In the genomic region with DNA sequence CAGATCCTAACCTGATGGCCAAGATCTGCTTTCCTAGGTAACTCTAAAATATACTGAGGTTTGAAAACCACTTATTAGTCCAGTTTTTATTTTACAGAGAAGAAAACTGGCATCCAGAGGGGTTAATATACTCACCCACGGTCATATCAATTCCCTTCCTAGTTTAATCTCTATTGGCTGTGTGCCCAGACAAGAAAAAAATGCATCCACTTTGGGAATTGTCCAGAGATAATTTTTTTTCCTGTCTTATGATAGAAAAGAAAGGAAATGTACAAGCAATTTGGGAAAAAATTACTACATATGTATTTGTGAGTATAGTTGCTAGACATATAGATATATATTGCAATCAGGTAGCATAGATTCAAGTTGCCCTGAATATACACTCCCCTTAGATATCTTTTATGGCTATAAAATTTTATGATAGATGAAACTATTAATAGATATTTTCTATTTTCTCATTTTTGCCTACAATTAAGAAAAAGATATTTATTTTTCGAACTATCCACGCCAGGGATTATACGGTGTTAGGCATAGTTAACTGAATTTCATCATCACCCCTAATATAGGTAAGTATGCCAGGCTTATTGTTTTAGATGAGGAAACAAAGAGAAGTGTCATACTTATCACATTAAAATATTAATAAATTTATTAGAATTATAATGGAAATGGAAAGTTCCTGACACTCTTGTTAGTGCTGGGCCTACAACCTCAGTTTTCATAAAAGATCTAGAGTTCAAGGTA, we compare ENCODE assay signal across 8 cellular contexts.
A peak's percentile ranks its signal among the peaks of the same experiment; 100 is the strongest.
DNase-seq lines count a peak whose midpoint lies in the region; ATAC-seq, FAIRE-seq and TF ChIP-seq lines count a peak whose summit lies in the region.

No MANE protein-coding gene starts in this region.

- no peak for TF ChIP-seq POLR2A in A549 (IDR thresholded peaks at IDR 0.05; ENCODE audit: low read length)
- TF ChIP-seq POLR2A in GM12891 (IDR thresholded peaks at IDR 0.05; ENCODE audit: low read depth, low read length) = no peak

- H3K27ac ChIP-seq in A549 = peak overlapping the region; percentile 83 to 93

- no peaks in the 10 kb centered on the region for H3K27me3 Mint-ChIP-seq in HFFc6 (ENCODE audit: insufficient read depth)
- no peaks in the 10 kb centered on the region for H3K27me3 Mint-ChIP-seq in activated CD8-positive, alpha-beta T cell treated with anti-CD3 and anti-CD28 coated beads for 36 hours

- H3K4me3 Mint-ChIP-seq in HFFc6 = peak overlapping the region; percentile 81
- H3K4me3 Mint-ChIP-seq in activated CD8-positive, alpha-beta T cell treated with anti-CD3 and anti-CD28 coated beads for 36 hours = peak overlapping the region; percentile 9

- peak in 1 of 2 experiments; percentile 14; a peak in 3 of 6 replicates for ATAC-seq in A549
- no peak for ATAC-seq in activated CD8-positive, alpha-beta T cell treated with anti-CD3 and anti-CD28 coated beads for 36 hours
- no peak for ATAC-seq in GM18858 (IDR thresholded peaks at IDR 0.05; ENCODE audit: unreplicated experiment)
- ATAC-seq in esophagus mucosa = no peak

- TF ChIP-seq CTCF in A549 (IDR thresholded peaks at IDR 0.05) (no peak), HFFc6 (IDR thresholded peaks at IDR 0.05) (no peak)
- no peak for TF ChIP-seq CTCF in activated CD8-positive, alpha-beta T cell treated with anti-CD3 and anti-CD28 coated beads for 36 hours (IDR thresholded peaks at IDR 0.05)

- under 1% methylated on average over 4 of the region's 4 CpGs for WGBS in A549 (ENCODE audit: missing lambda C conversion rate)

- CTCF ChIA-PET in A549 (lab: Yijun Ruan, JAX) = interaction anchor here (1.1 to 1.6 kb wide), 5 partner anchors 17 to 205 kb away, joined by 3 to 5 read pairs (median 3); no protein-coding TSS in a partner anchor
- CTCF ChIA-PET in activated CD8-positive, alpha-beta T cell treated with anti-CD3 and anti-CD28 coated beads for 36 hours (lab: Charles Lee) = interaction anchor here (0.9 kb wide), 1 partner anchor 10 kb away, joined by 4 read pairs; no protein-coding TSS in a partner anchor

- 0 out of 5 replicates have a peak, but pooled peaks of 1 of the 2 experiments have one; percentile 2 for TF ChIP-seq RAD21 in A549 (conservative IDR thresholded peaks at IDR 0.05 in 1 of 2, IDR thresholded peaks at IDR 0.05 in 1 of 2)

- DNase-seq in A549 (ENCODE audit: low read depth in 1 of 2, low spot score in 1 of 2) = peak in 1 of 2 experiments; percentile 62
- DNase-seq in HFFc6 = peak; percentile 75
- DNase-seq in activated CD8-positive, alpha-beta T cell treated with anti-CD3 and anti-CD28 coated beads for 36 hours = no peak
- peak; percentile 54 for DNase-seq in kidney tubule cell (ENCODE audit: low spot score)
- DNase-seq in GM12891 (ENCODE audit: insufficient read length, low spot score) = no peak
- DNase-seq in COLO668 (lab: John Stamatoyannopoulos, UW; ENCODE audit: unreplicated experiment) = no peak

- H3K9me3 ChIP-seq in A549 = no peaks in the 10 kb centered on the region

- peak overlapping the region; percentile 90 for H3K4me2 ChIP-seq in A549

- peak overlapping the region; percentile 96 for H3K27ac Mint-ChIP-seq in HFFc6
- H3K27ac Mint-ChIP-seq in activated CD8-positive, alpha-beta T cell treated with anti-CD3 and anti-CD28 coated beads for 36 hours = peak overlapping the region; percentile 12

- H3K4me3 ChIP-seq in A549 = peak overlapping the region; percentile 20; the same call in 1 of the 3 replicates

- peaks cover 18% of the 10 kb centered on the region; the same call in 1 of the 2 replicates for H3K36me3 Mint-ChIP-seq in HFFc6 (ENCODE audit: low read depth)
- H3K36me3 Mint-ChIP-seq in activated CD8-positive, alpha-beta T cell treated with anti-CD3 and anti-CD28 coated beads for 36 hours (ENCODE audit: low read depth) = peaks cover 3% of the 10 kb centered on the region

- FAIRE-seq in A549 (lab: Jason Lieb, UNC) (peak; percentile 46), GM12891 (lab: Jason Lieb, UNC) (no peak)

- no peak for TF ChIP-seq EP300 in A549 (IDR thresholded peaks at IDR 0.05)

- POLR2A ChIA-PET in A549 (lab: Yijun Ruan, JAX) = interaction anchor here (0.6 to 1.8 kb wide), 7 partner anchors 11 to 185 kb away, joined by 3 to 13 read pairs (median 4); no protein-coding TSS in a partner anchor
- POLR2A ChIA-PET in activated CD8-positive, alpha-beta T cell treated with anti-CD3 and anti-CD28 coated beads for 36 hours (lab: Charles Lee) = no interaction called here

- H3K4me1 Mint-ChIP-seq in HFFc6 (ENCODE audit: low read depth) = peaks cover 90% of the 10 kb centered on the region
- peaks cover 19% of the 10 kb centered on the region for H3K4me1 Mint-ChIP-seq in activated CD8-positive, alpha-beta T cell treated with anti-CD3 and anti-CD28 coated beads for 36 hours (ENCODE audit: low read depth)

- peaks cover 71% of the 10 kb centered on the region for H3K4me1 ChIP-seq in A549

- intact Hi-C loops in activated CD8-positive, alpha-beta T cell treated with anti-CD3 and anti-CD28 coated beads for 36 hours (cut with micrococcal nuclease) = no loop called here

- H3K9me3 Mint-ChIP-seq in HFFc6 = no peaks in the 10 kb centered on the region
- no peaks in the 10 kb centered on the region for H3K9me3 Mint-ChIP-seq in activated CD8-positive, alpha-beta T cell treated with anti-CD3 and anti-CD28 coated beads for 36 hours

TF ChIP-seq in A549, 52 proteins besides CTCF, POLR2A, EP300 and RAD21:
- TF ChIP-seq, protein P1, sequence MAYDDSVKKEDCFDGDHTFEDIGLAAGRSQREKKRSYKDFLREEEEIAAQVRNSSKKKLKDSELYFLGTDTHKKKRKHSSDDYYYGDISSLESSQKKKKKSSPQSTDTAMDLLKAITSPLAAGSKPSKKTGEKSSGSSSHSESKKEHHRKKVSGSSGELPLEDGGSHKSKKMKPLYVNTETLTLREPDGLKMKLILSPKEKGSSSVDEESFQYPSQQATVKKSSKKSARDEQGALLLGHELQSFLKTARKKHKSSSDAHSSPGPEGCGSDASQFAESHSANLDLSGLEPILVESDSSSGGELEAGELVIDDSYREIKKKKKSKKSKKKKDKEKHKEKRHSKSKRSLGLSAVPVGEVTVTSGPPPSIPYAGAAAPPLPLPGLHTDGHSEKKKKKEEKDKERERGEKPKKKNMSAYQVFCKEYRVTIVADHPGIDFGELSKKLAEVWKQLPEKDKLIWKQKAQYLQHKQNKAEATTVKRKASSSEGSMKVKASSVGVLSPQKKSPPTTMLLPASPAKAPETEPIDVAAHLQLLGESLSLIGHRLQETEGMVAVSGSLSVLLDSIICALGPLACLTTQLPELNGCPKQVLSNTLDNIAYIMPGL (CRISPR knock-in tag; IDR thresholded peaks at IDR 0.05; ENCODE audit: borderline replicate concordance) = 0 out of 2 replicates have a peak, but pooled peaks have one; percentile 9
- no peak for TF ChIP-seq ZFP36 (IDR thresholded peaks at IDR 0.05; ENCODE audit: borderline replicate concordance, partially characterized antibody)
- TF ChIP-seq ZSCAN20 (CRISPR knock-in tag; IDR thresholded peaks at IDR 0.05) = peak; percentile 12; the same call in 1 of the 2 replicates
- peak; percentile 28; the same call in 1 of the 2 replicates for TF ChIP-seq GATA3 (IDR thresholded peaks at IDR 0.05; ENCODE audit: borderline replicate concordance)
- TF ChIP-seq KDM5A (IDR thresholded peaks at IDR 0.05) = no peak
- no peak for TF ChIP-seq RCOR1 (IDR thresholded peaks at IDR 0.05; ENCODE audit: low read depth, low read length)
- TF ChIP-seq HEYL (CRISPR knock-in tag; IDR thresholded peaks at IDR 0.05) = 0 out of 2 replicates have a peak, but pooled peaks have one; percentile 58

TF ChIP-seq in GM12891, 5 proteins besides CTCF, POLR2A, EP300 and RAD21:
- TF ChIP-seq SPI1 (IDR thresholded peaks at IDR 0.05; ENCODE audit: low read depth, low read length) = no peak
- no peak for TF ChIP-seq POLR2AphosphoS5 (IDR thresholded peaks at IDR 0.05; ENCODE audit: low read depth, low read length)
- no peak for TF ChIP-seq POU2F2 (IDR thresholded peaks at IDR 0.05; ENCODE audit: low read depth, low read length)
- no peak for TF ChIP-seq TAF1 (IDR thresholded peaks at IDR 0.05; ENCODE audit: low read depth, low read length)
- no peak for TF ChIP-seq PAX5 (IDR thresholded peaks at IDR 0.05; ENCODE audit: insufficient read depth, low read length, severe bottlenecking)

Comparison
In these comparisons a context has a peak if more than half of its experiments do, and no peak if none do; other contexts are left out.
1. DNase-seq: peak in HFFc6 (single experiment) and kidney tubule cell (single experiment); none in activated CD8-positive, alpha-beta T cell treated with anti-CD3 and anti-CD28 coated beads for 36 hours (single experiment), GM12891 (single experiment) and COLO668 (single experiment).